ENCODE assay signal across 13 cellular contexts in genomic region chrX:102765794-102766193, GRCh38. TPM values are rescaled to one million over a fixed set of nuclear protein-coding genes. Genes with fewer than 3 reads are reported as not detected.
DNase-seq lines count a peak whose midpoint lies in the region; TF ChIP-seq lines count a peak whose summit lies in the region.
"Had no signal": no experiment of that assay in that cellular context is flagged by ENCODE, and none has a peak within 500 bp of the region (broad histone marks: within the 10 kb centered on the region; RNA-seq: fewer than 3 reads in every experiment).

No MANE protein-coding gene starts in this region.

- no peaks in the 10 kb centered on the region for H4K20me1 ChIP-seq in mammary epithelial cell (ENCODE audit: insufficient read depth, low read length)
- H4K20me1 ChIP-seq: BLaER1 treated with 17β-estradiol and CSF1 and Interleukin-3, amounts not matched to agents 10 nM and 100 nM had no signal

- H3K4me3 ChIP-seq in mammary epithelial cell (replicated peaks in 1 of 3; ENCODE audit: insufficient read depth in 1 of 3, low read depth in 2 of 3, low read length in 3 of 3) (no peak overlapping the region), mesenchymal stem cell (ENCODE audit: insufficient read depth in 1 of 2, low read depth in 1 of 2, low read length in 2 of 2) (no peak overlapping the region)
- H3K4me3 ChIP-seq: BLaER1 treated with 17β-estradiol and CSF1 and Interleukin-3, amounts not matched to agents 10 nM and 100 nM; Peyer's patch had no signal

- no peaks in the 10 kb centered on the region for H3K79me1 ChIP-seq in mesenchymal stem cell (replicated peaks; ENCODE audit: low read length, poor library complexity, severe bottlenecking)

- H3K36me3 ChIP-seq in mammary epithelial cell (ENCODE audit: insufficient read depth, low read length) (no peaks in the 10 kb centered on the region), mesenchymal stem cell (ENCODE audit: control insufficient read depth in 1 of 2, insufficient read depth in 2 of 2, low read depth in 1 of 2, low read length in 2 of 2) (no peaks in the 10 kb centered on the region)
- H3K36me3 ChIP-seq: BLaER1 treated with 17β-estradiol and CSF1 and Interleukin-3, amounts not matched to agents 10 nM and 100 nM; Peyer's patch had no signal

- no TSS peak for BruUV-seq in mammary epithelial cell (replicated peaks; lab: Mats Ljungman, UMichigan)

- no peak overlapping the region for H3K14ac ChIP-seq in mesenchymal stem cell (ENCODE audit: low read length in 2 of 2)

- in situ Hi-C loops in mammary epithelial cell (cut with MboI; ENCODE audit: low sequenced_read_pairs in 2 of 2), result no loop called here

- no peak overlapping the region for H3K18ac ChIP-seq in mesenchymal stem cell (ENCODE audit: low read depth in 1 of 2, low read length in 2 of 2)

- POLR2A ChIA-PET in GM10248 (lab: Yijun Ruan, JAX), result no interaction called here

- H2AFZ ChIP-seq in mammary epithelial cell (ENCODE audit: low read depth, low read length) (peak overlapping the region; percentile 16), mesenchymal stem cell (ENCODE audit: low read depth, low read length) (no peak overlapping the region)

- H2BK12ac ChIP-seq in mesenchymal stem cell (ENCODE audit: low read length in 2 of 2), result no peak overlapping the region

- H3K4ac ChIP-seq in mesenchymal stem cell (ENCODE audit: low read depth in 1 of 2, low read length in 2 of 2), result no peak overlapping the region

- DNase-seq in AG08396 (ENCODE audit: low spot score) (peak; percentile 30), HK-2 (ENCODE audit: unreplicated experiment) (peak; percentile 8), mammary epithelial cell (peak; percentile 35), mesenchymal stem cell (peak; percentile 10), GM10248 (ENCODE audit: extremely low spot score) (no peak), NCI-H128 (lab: John Stamatoyannopoulos, UW; ENCODE audit: unreplicated experiment) (no peak), UCSD-AML1 (lab: John Stamatoyannopoulos, UW; ENCODE audit: unreplicated experiment) (no peak), HUDEP-2 (lab: John Stamatoyannopoulos, UW; ENCODE audit: unreplicated experiment in 76 of 76) (no peak)
- DNase-seq: activated naive CD8-positive, alpha-beta T cell treated with anti-CD3 and anti-CD28 coated beads for 36 hours; GF-D8; NCI-H2171; Peyer's patch had no signal

- no peak overlapping the region for H2AK5ac ChIP-seq in mesenchymal stem cell (ENCODE audit: low read length, severe bottlenecking)

- no peaks in the 10 kb centered on the region for H3K4me1 ChIP-seq in mammary epithelial cell (ENCODE audit: insufficient read depth, low read length)
- H3K4me1 ChIP-seq in mesenchymal stem cell (ENCODE audit: control insufficient read depth, insufficient read depth, low read depth, low read length), result no peaks in the 10 kb centered on the region
- H3K4me1 ChIP-seq: Peyer's patch had no signal

- CTCF ChIA-PET in mammary epithelial cell (lab: Charles Lee; ENCODE audit: low non-redundant PET) (interaction anchor here (0.6 to 0.7 kb wide), 2 partner anchors 37 to 489 kb away, joined by 3 read pairs; no protein-coding TSS in a partner anchor), GM10248 (lab: Yijun Ruan, JAX) (interaction anchor here (1.1 kb wide), 1 partner anchor 11 kb away, joined by 3 read pairs; no protein-coding TSS in a partner anchor)

- no peak overlapping the region for H2BK5ac ChIP-seq in mesenchymal stem cell (ENCODE audit: low read depth, low read length, poor library complexity, severe bottlenecking)

- peaks cover 12% of the 10 kb centered on the region for H3K79me2 ChIP-seq in mammary epithelial cell (ENCODE audit: insufficient read depth, low read length)

- H3K23ac ChIP-seq in mesenchymal stem cell (ENCODE audit: low read length in 2 of 2), result no peak overlapping the region

- TF ChIP-seq CTCF in mammary epithelial cell (conservative IDR thresholded peaks at IDR 0.05 in 1 of 2, IDR thresholded peaks at IDR 0.05 in 1 of 2; ENCODE audit: extremely low read depth in 1 of 2, insufficient read depth in 1 of 2, low read depth in 1 of 2, low read length in 2 of 2) (no peak), GM10248 (IDR thresholded peaks at IDR 0.05; ENCODE audit: control extremely low read depth, extremely low read depth, low read depth, missing control alignments) (no peak)

- WGBS in mammary epithelial cell (ENCODE audit: low coverage, missing lambda C conversion rate), result 42% methylated on average over 3 of the region's 3 CpGs
- 94% methylated on average over 2 of the region's 3 CpGs for WGBS in mesenchymal stem cell

- H3K9me3 ChIP-seq in mammary epithelial cell (replicated peaks; ENCODE audit: insufficient read depth, low read length) (no peaks in the 10 kb centered on the region), mesenchymal stem cell (ENCODE audit: control insufficient read depth, low read length) (no peaks in the 10 kb centered on the region)
- H3K9me3 ChIP-seq: Peyer's patch had no signal

- intact Hi-C loops in mammary epithelial cell (cut with micrococcal nuclease), result no loop called here

- no peak overlapping the region for H4K8ac ChIP-seq in mesenchymal stem cell (ENCODE audit: low read length)

- H4K91ac ChIP-seq in mesenchymal stem cell (ENCODE audit: low read length), result no peak overlapping the region

- H2BK15ac ChIP-seq in mesenchymal stem cell (ENCODE audit: low read depth, poor library complexity, severe bottlenecking), result no peak overlapping the region

- H3K27ac ChIP-seq in mammary epithelial cell (ENCODE audit: insufficient read depth, low read depth, low read length) (no peak overlapping the region), mesenchymal stem cell (ENCODE audit: low read length, poor library complexity, severe bottlenecking) (no peak overlapping the region)
- H3K27ac ChIP-seq: BLaER1 treated with 17β-estradiol and CSF1 and Interleukin-3, amounts not matched to agents 10 nM and 100 nM; Peyer's patch had no signal

- dilution Hi-C loops in mammary epithelial cell (cut with HindIII; ENCODE audit: low sequenced_read_pairs), result no loop called here

- no peaks in the 10 kb centered on the region for H3K27me3 ChIP-seq in mammary epithelial cell (ENCODE audit: insufficient read depth, low read length)
- peaks cover 0 to 5% of the 10 kb centered on the region in 2 experiments for H3K27me3 ChIP-seq in mesenchymal stem cell (ENCODE audit: control insufficient read depth in 1 of 2, insufficient read depth in 1 of 2, low read length in 2 of 2)
- H3K27me3 ChIP-seq: BLaER1 treated with 17β-estradiol and CSF1 and Interleukin-3, amounts not matched to agents 10 nM and 100 nM; Peyer's patch had no signal

- H2BK120ac ChIP-seq in mesenchymal stem cell (ENCODE audit: low read depth, low read length), result no peak overlapping the region

- no peak overlapping the region for H3K9ac ChIP-seq in mammary epithelial cell (ENCODE audit: insufficient read depth, low read length)
- peak overlapping the region; percentile 52 for H3K9ac ChIP-seq in mesenchymal stem cell (ENCODE audit: low read length)
- H3K9ac ChIP-seq: BLaER1 treated with 17β-estradiol and CSF1 and Interleukin-3, amounts not matched to agents 10 nM and 100 nM had no signal

- H3K4me2 ChIP-seq in mammary epithelial cell (ENCODE audit: insufficient read depth, low read depth, low read length) (no peak overlapping the region), mesenchymal stem cell (ENCODE audit: low read length, poor library complexity, severe bottlenecking) (no peak overlapping the region)
- H3K4me2 ChIP-seq: BLaER1 treated with 17β-estradiol and CSF1 and Interleukin-3, amounts not matched to agents 10 nM and 100 nM had no signal

RNA-seq across cellular contexts. Expression of gene GPRASP3, which starts 45.3 kb away (rescaled TPM):
- 1 to 10 TPM; 3.3 to 3.4 TPM for total RNA-seq in mammary epithelial cell
- 1.8 TPM for polyA plus RNA-seq in mammary epithelial cell
- polyA minus RNA-seq in mammary epithelial cell, result 65.3 TPM
- polyA plus RNA-seq in mesenchymal stem cell (2013, experiment 1 of 2), result 3.3 TPM
- polyA plus RNA-seq in mesenchymal stem cell (2013, experiment 2 of 2), result 3.3 TPM

RNA-seq across cellular contexts. Expression of gene GPRASP2, which starts 53.5 kb away (rescaled TPM):
- 10 to 100 TPM in 1 of 2 donors, 1 to 10 TPM in 1; 8.2 to 15.3 TPM for total RNA-seq in mammary epithelial cell
- 4.4 TPM for polyA plus RNA-seq in mammary epithelial cell
- 5.1 TPM for polyA minus RNA-seq in mammary epithelial cell
- 4.7 TPM for polyA plus RNA-seq in mesenchymal stem cell (2013, experiment 1 of 2)
- polyA plus RNA-seq in mesenchymal stem cell (2013, experiment 2 of 2), result 4.6 TPM

Comparison
In these comparisons a context has a peak if more than half of its experiments do, and no peak if none do; other contexts are left out.
1. DNase-seq: peak in AG08396 (single experiment), HK-2 (single experiment), mammary epithelial cell (single experiment) and mesenchymal stem cell (single experiment); none in GM10248 (single experiment), NCI-H128 (single experiment), UCSD-AML1 (single experiment) and HUDEP-2 (0 of 76).